In the genomic region with DNA sequence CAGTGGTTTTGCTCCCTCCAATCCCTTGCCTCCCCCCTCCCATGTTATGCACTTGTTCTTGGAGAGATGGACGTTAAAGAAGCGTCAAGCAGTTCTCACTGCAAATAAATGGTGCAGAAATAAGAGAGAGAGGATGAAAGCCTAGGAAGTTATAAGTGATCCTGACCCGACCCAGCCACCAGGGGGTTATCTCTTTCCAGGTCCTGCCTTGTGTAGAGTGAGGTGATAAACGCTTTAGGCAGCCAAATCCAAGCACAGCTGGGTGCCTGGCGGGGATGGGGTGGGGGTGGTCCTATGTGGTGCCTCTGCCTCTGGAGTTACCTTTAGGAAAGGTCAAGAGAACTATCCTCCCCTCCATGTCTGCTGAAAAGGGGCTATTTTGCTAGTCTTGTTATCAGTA, we compare ENCODE assay signal across 12 cellular contexts. TPM values are rescaled to one million over a fixed set of nuclear protein-coding genes. Genes with fewer than 3 reads are reported as not detected.
A peak's percentile ranks its signal among the peaks of the same experiment; 100 is the strongest.
DNase-seq lines count a peak whose midpoint lies in the region; TF ChIP-seq lines count a peak whose summit lies in the region.
"Had no signal": no experiment of that assay in that cellular context is flagged by ENCODE, and none has a peak within 500 bp of the region (broad histone marks: within the 10 kb centered on the region; RNA-seq: fewer than 3 reads in every experiment).

No MANE protein-coding gene starts in this region.

- no peak for TF ChIP-seq POLR2A in erythroblast (IDR thresholded peaks at IDR 0.05; ENCODE audit: low read length)

- POLR2A ChIA-PET in BJ (lab: Charles Lee), result no interaction called here

- no peak overlapping the region for H3K27ac ChIP-seq in substantia nigra (ENCODE audit: low read depth, low read length, poor library complexity, severe bottlenecking)
- H3K27ac ChIP-seq: colonic mucosa, left ventricle myocardium inferior had no signal

- CTCF ChIA-PET in BJ (lab: Yijun Ruan, JAX), result interaction anchor here (0.5 to 8.5 kb wide), 3 partner anchors 9 to 1441 kb away, joined by 3 to 68 read pairs (median 4); a partner anchor contains a TSS

- TF ChIP-seq CTCF in BJ (IDR thresholded peaks at IDR 0.05; ENCODE audit: insufficient read depth, low read depth, low read length) (peak; percentile 19; the same call in 1 of the 2 replicates), GM10266 (IDR thresholded peaks at IDR 0.05; ENCODE audit: control insufficient read depth, insufficient read depth, low read depth, missing control alignments) (no peak)

- no peak overlapping the region for H3K4me3 ChIP-seq in BJ (ENCODE audit: low read depth, low read length)
- H3K4me3 ChIP-seq: colonic mucosa, left ventricle myocardium inferior had no signal

- DNase-seq in BJ (ENCODE audit: low read depth) (no peak), GM10266 (ENCODE audit: extremely low spot score) (peak; percentile 40), NCI-H2196 (lab: John Stamatoyannopoulos, UW; ENCODE audit: unreplicated experiment) (peak; percentile 40), erythroblast (lab: John Stamatoyannopoulos, UW) (peak; percentile 8 to 11), substantia nigra (lab: John Stamatoyannopoulos, UW) (no peak), GM19240 (ENCODE audit: insufficient read length, low spot score) (no peak), NOMO-1 (lab: John Stamatoyannopoulos, UW; ENCODE audit: unreplicated experiment in 2 of 2) (no peak)
- DNase-seq in effector CD4-positive, alpha-beta T cell, result no peak
- DNase-seq: activated CD4-positive, alpha-beta T cell treated with anti-CD3 and anti-CD28 coated beads, Interleukin-2, amount 50 U/mL, for 4 hours; foreskin fibroblast; left ventricle myocardium inferior had no signal

- no peaks in the 10 kb centered on the region for H3K27me3 ChIP-seq in BJ (ENCODE audit: control insufficient read depth, insufficient read depth, low read length)

- H3K36me3 ChIP-seq in BJ (ENCODE audit: control insufficient read depth, insufficient read depth, low read length), result no peaks in the 10 kb centered on the region
- H3K36me3 ChIP-seq: colonic mucosa, left ventricle myocardium inferior had no signal

RNA-seq across cellular contexts. Expression of a gene that starts 9.1 kb away (rescaled TPM):
- 12.6 and 14.0 TPM in 2 replicates for polyA plus RNA-seq in BJ (2011; rRNA removed)
- polyA minus RNA-seq in BJ (2011; rRNA and poly(A)+ RNA removed), result 8.0 and 11.0 TPM in 2 replicates

Comparison
In these comparisons a context has a peak if more than half of its experiments do, and no peak if none do; other contexts are left out.
1. DNase-seq: peak in GM10266 (single experiment), NCI-H2196 (single experiment) and erythroblast (2 of 2); none in BJ (single experiment), effector CD4-positive, alpha-beta T cell (single experiment), substantia nigra (0 of 49), GM19240 (single experiment) and NOMO-1 (0 of 2).